8 cellular contexts compared by ENCODE assay signal in the genomic region with DNA sequence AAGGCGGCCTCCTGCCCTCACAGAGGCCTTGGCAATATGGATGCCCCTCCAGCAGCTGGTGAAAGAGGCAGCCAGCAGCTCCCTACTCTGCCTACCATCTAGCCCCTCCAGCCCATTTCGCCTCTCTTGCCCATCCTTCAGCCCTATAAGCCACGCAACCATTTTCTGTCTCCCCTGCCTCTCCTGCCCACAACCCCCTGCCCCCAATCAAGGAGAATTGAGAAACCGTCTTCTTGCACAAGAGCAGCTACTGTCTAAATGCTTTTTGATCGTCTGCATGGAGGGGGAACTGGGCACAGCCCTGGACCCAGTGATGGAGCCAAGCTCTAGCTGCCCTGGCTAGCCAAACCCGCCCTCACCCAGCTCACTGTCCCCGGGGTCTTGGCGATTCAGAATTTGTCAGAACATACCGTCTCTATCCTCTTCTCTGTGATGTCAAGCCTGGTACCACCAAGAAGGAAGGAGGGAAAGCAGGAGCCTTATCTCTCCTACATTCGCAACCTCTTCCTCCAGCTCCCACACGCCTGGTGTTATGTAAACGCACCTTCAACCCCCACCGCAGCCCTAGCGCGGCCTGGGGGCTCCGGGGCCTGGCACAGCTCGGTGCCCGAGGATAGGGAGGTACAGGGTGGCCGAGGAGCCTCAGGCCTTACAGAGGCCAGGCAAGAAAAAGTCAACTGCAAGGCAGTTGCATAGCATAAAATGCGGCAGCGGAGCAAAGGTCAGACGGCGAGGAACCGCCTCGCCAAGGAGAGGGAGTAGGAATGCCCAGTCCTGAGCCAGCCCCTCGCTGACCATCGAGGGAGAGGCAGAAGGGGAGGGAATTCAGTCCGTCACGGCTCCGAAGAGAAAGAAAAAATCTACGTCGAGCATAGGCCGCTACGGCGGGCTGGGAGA. TPM values are rescaled to one million over a fixed set of nuclear protein-coding genes. Genes with fewer than 3 reads are reported as not detected.
A peak's percentile ranks its signal among the peaks of the same experiment; 100 is the strongest.
DNase-seq lines count a peak whose midpoint lies in the region; ATAC-seq, FAIRE-seq and TF ChIP-seq lines count a peak whose summit lies in the region.

No MANE protein-coding gene starts in this region.

- H4K20me1 ChIP-seq in keratinocyte (ENCODE audit: control insufficient read depth, extremely low read depth, insufficient read depth, low read length), result peaks cover 33% of the 10 kb centered on the region

- peaks cover 7% of the 10 kb centered on the region for H3K9me1 ChIP-seq in keratinocyte (ENCODE audit: control insufficient read depth, extremely low read depth, insufficient read depth, low read length)

- no peaks in the 10 kb centered on the region for H3K9me3 ChIP-seq in keratinocyte (ENCODE audit: control insufficient read depth, low read depth, low read length)

- H3K4me3 Mint-ChIP-seq in stimulated activated naive CD8-positive, alpha-beta T cell treated with anti-CD3 and anti-CD28 coated beads, Interleukin-15, amount 100 ng/mL, for 72 hours, result peak overlapping the region; percentile 89 to 91

- no peak overlapping the region for H3K27ac Mint-ChIP-seq in stimulated activated naive CD8-positive, alpha-beta T cell treated with anti-CD3 and anti-CD28 coated beads, Interleukin-15, amount 100 ng/mL, for 72 hours

- ATAC-seq in stimulated activated naive CD8-positive, alpha-beta T cell treated with anti-CD3 and anti-CD28 coated beads, Interleukin-15, amount 100 ng/mL, for 72 hours, result no peak
- ATAC-seq in GM21717 (IDR thresholded peaks at IDR 0.05; ENCODE audit: unreplicated experiment), result no peak

- no peak for FAIRE-seq in keratinocyte (lab: Jason Lieb, UNC)

- DNase-seq in BJ (ENCODE audit: low read depth) (no peak), LNCaP clone FGC (ENCODE audit: low read depth) (no peak), astrocyte of the spinal cord (ENCODE audit: low read depth, low spot score) (peak; percentile 55), keratinocyte (ENCODE audit: low read depth, low spot score) (no peak), islet precursor cell (no peak), DMS79 (lab: John Stamatoyannopoulos, UW) (no peak)
- peak in 1 of 2 donors; percentile 17 for DNase-seq in stimulated activated naive CD8-positive, alpha-beta T cell treated with anti-CD3 and anti-CD28 coated beads, Interleukin-15, amount 100 ng/mL, for 72 hours

- dilution Hi-C loops in keratinocyte (cut with MboI; ENCODE audit: extremely low pct_ligation_motif_present, low sequenced_read_pairs), result no loop called here

- peaks cover 64% of the 10 kb centered on the region for H3K79me2 ChIP-seq in keratinocyte (ENCODE audit: control insufficient read depth, insufficient read depth, low read length)

- peak overlapping the region; percentile 96 for H3K4me2 ChIP-seq in keratinocyte (ENCODE audit: control insufficient read depth, extremely low read depth, insufficient read depth, low read depth, low read length)

- H3K27me3 Mint-ChIP-seq in stimulated activated naive CD8-positive, alpha-beta T cell treated with anti-CD3 and anti-CD28 coated beads, Interleukin-15, amount 100 ng/mL, for 72 hours, result peaks cover 87% of the 10 kb centered on the region

- peaks cover 70% of the 10 kb centered on the region for H3K4me1 Mint-ChIP-seq in stimulated activated naive CD8-positive, alpha-beta T cell treated with anti-CD3 and anti-CD28 coated beads, Interleukin-15, amount 100 ng/mL, for 72 hours

- no peaks in the 10 kb centered on the region for H3K9me3 Mint-ChIP-seq in stimulated activated naive CD8-positive, alpha-beta T cell treated with anti-CD3 and anti-CD28 coated beads, Interleukin-15, amount 100 ng/mL, for 72 hours

- H3K4me3 ChIP-seq in BJ (ENCODE audit: low read depth, low read length), result peak overlapping the region; percentile 93
- H3K4me3 ChIP-seq in LNCaP clone FGC (ENCODE audit: low read depth, low read length), result peak overlapping the region; percentile 49
- H3K4me3 ChIP-seq in astrocyte of the spinal cord (ENCODE audit: low read depth, low read length), result peak overlapping the region; percentile 87
- peak overlapping the region; percentile 85 to 96 (median 96) for H3K4me3 ChIP-seq in keratinocyte (ENCODE audit: control insufficient read depth in 2 of 3, extremely low read depth in 1 of 3, insufficient read depth in 2 of 3, low read depth in 1 of 3, low read length in 3 of 3)

- H3K4me1 ChIP-seq in keratinocyte (ENCODE audit: control insufficient read depth, extremely low read depth, insufficient read depth, low read length), result peaks cover 59% of the 10 kb centered on the region

- CTCF ChIA-PET in BJ (lab: Yijun Ruan, JAX), result interaction anchor here (0.5 to 3.0 kb wide), 14 partner anchors 8 to 338 kb away, joined by 3 to 13 read pairs (median 3); no protein-coding TSS in a partner anchor

- H2AFZ ChIP-seq in keratinocyte (ENCODE audit: control insufficient read depth, low read length), result no peak overlapping the region

- in situ Hi-C loops in astrocyte of the spinal cord (cut with HindIII; ENCODE audit: low sequenced_read_pairs), result no loop called here

- peak overlapping the region; percentile 91 for H3K9ac ChIP-seq in keratinocyte (ENCODE audit: control insufficient read depth, extremely low read depth, insufficient read depth, low read length)

- no peaks in the 10 kb centered on the region for H3K27me3 ChIP-seq in BJ (ENCODE audit: control insufficient read depth, insufficient read depth, low read length)
- no peaks in the 10 kb centered on the region for H3K27me3 ChIP-seq in keratinocyte (ENCODE audit: control insufficient read depth, extremely low read depth, insufficient read depth, low read length)

- H3K36me3 ChIP-seq in BJ (ENCODE audit: control insufficient read depth, insufficient read depth, low read length) (no peaks in the 10 kb centered on the region), keratinocyte (ENCODE audit: control insufficient read depth in 2 of 2, extremely low read depth in 1 of 2, insufficient read depth in 2 of 2, low read length in 2 of 2) (peaks cover 0 to 9% of the 10 kb centered on the region in 2 experiments)

- TF ChIP-seq CTCF in BJ (IDR thresholded peaks at IDR 0.05; ENCODE audit: insufficient read depth, low read depth, low read length) (no peak), LNCaP clone FGC (IDR thresholded peaks at IDR 0.05; ENCODE audit: control insufficient read depth, extremely low read depth, insufficient read depth) (no peak), astrocyte of the spinal cord (IDR thresholded peaks at IDR 0.05; ENCODE audit: low read depth, low read length) (peak; percentile 6), keratinocyte (optimal IDR thresholded peaks at IDR 0.05 in 1 of 3, IDR thresholded peaks at IDR 0.05 in 1 of 3, conservative IDR thresholded peaks at IDR 0.05 in 1 of 3; ENCODE audit: extremely low read depth in 1 of 3, insufficient read depth in 2 of 3, low read length in 3 of 3) (no peak)

- POLR2A ChIA-PET in BJ (lab: Charles Lee), result no interaction called here

- peak overlapping the region; percentile 75 for H3K27ac ChIP-seq in keratinocyte (ENCODE audit: control insufficient read depth, insufficient read depth, low read length)

RNA-seq across cellular contexts. Expression of gene SPRY4, which starts 1.1 kb away (rescaled TPM):
- 7.2 and 13.0 TPM in 2 replicates for polyA plus RNA-seq in BJ (2011; rRNA removed)
- polyA minus RNA-seq in BJ (2011; rRNA and poly(A)+ RNA removed), result 16.0 and 19.1 TPM in 2 replicates
- polyA plus RNA-seq in keratinocyte, result 8.4 to 12.3 TPM (median 10.2 TPM) in 3 replicates
- 2.0 TPM for polyA plus RNA-seq in keratinocyte (2011; ENCODE audit: low read depth)
- 7.5 and 8.4 TPM in 2 replicates for polyA plus RNA-seq in keratinocyte (2011; cell fraction: cytosol; rRNA removed)
- polyA plus RNA-seq in keratinocyte (2011; cell fraction: nucleus; rRNA removed), result 37.1 and 45.6 TPM in 2 replicates
- polyA plus RNA-seq in keratinocyte (2012; ENCODE audit: low replicate concordance), result 5.2 and 14.7 TPM in 2 replicates
- polyA minus RNA-seq in keratinocyte, result 12.3 to 54.5 TPM (median 21.9 TPM) in 3 replicates
- 11.9 TPM for polyA minus RNA-seq in keratinocyte (2011; cell fraction: cytosol; rRNA and poly(A)+ RNA removed)
- 23.4 and 30.3 TPM in 2 replicates for polyA minus RNA-seq in keratinocyte (2011; cell fraction: nucleus; rRNA and poly(A)+ RNA removed)
